Comparison of ENCODE assay signal across 24 cellular contexts in genomic region chr17:56018202-56018601, GRCh38.
"Had no signal": no experiment of that assay in that cellular context is flagged by ENCODE, and none has a peak within 500 bp of the region (broad histone marks: within the 10 kb centered on the region; RNA-seq: fewer than 3 reads in every experiment).

No MANE protein-coding gene starts in this region.

- H3K9ac ChIP-seq: SK-N-SH had no signal

- ATAC-seq: Panc1, PC-3 had no signal

- H3K4me2 ChIP-seq: SK-N-SH had no signal

- DNase-seq: KBM-7; MV-4-11; NCI-H1048; NCI-H1105; NCI-H1417; NCI-H1436 treated with DMSO at 0.1 percent for 48 hours; NCI-H1694; NCI-H187 treated with DMSO at 0.1 percent for 48 hours; NCI-H2029 treated with DMSO at 0.1 percent for 48 hours; NCI-H2171; NCI-H226; NCI-H446; NCI-H510A; NCI-H524 treated with DMSO at 0.1 percent for 48 hours; NCI-H69; NCI-H774; NK-92 treated with Interleukin-12 subunit alpha and Interleukin-12 subunit beta, amount 100 ng/mL, for 24 hours; PC-3; SHP77; SK-N-SH; SW 1271 had no signal

- H3K27ac ChIP-seq: RWPE1 had no signal

- H3K27ac Mint-ChIP-seq: IgD-negative memory B cell had no signal

- H3K36me3 Mint-ChIP-seq: IgD-negative memory B cell had no signal

- H3K9me3 ChIP-seq: SK-N-SH had no signal
